9 cellular contexts compared by ENCODE assay signal in the genomic region with DNA sequence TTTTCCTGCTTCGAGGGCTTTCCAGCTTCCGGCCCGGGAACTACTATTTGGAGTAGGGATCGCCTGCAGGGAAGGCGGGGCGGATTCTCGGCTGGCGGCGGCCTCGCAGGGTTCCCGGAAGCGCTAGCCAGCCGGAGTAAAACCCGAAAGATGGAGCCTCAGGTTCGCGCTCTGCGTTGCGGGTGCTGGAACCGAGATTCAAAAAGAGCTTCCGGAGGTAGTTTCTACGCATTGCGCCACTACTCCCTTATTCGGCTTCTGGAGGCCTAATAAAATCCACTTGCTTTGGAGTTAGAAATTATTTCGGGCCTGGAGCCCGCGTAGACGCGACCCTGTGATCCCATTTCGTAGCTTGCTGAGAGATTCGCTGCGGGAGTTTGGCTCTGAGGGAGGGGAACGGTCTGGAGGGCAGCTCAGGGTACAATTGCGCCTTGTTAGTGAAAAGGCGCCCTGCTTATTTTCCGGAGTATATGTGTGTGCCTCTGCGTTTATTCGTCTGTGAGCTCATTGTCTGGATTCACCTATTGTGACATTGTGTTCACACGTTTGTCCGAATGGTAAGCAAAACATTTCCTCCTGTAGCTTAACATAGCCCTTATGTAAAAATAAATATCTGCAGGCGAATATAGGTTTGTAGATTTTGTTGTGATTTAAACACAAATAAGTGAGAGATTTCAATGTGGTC. TPM values are rescaled to one million over a fixed set of nuclear protein-coding genes. Genes with fewer than 3 reads are reported as not detected.
A peak's percentile ranks its signal among the peaks of the same experiment; 100 is the strongest.
DNase-seq lines count a peak whose midpoint lies in the region; ATAC-seq and TF ChIP-seq lines count a peak whose summit lies in the region.
"Had no signal": no experiment of that assay in that cellular context is flagged by ENCODE, and none has a peak within 500 bp of the region (broad histone marks: within the 10 kb centered on the region; RNA-seq: fewer than 3 reads in every experiment).

No MANE protein-coding gene starts in this region.

- no peaks in the 10 kb centered on the region for H3K9me3 Mint-ChIP-seq in activated CD8-positive, alpha-beta T cell treated with anti-CD3 and anti-CD28 coated beads, Interleukin-2, amount 10 ng/mL, durations not matched to agents 7 days and 5 days (ENCODE audit: insufficient read depth)

- no peak overlapping the region for H3K23ac ChIP-seq in mesenchymal stem cell (ENCODE audit: low read length in 2 of 2)

- no peak overlapping the region for H3K27ac Mint-ChIP-seq in activated CD8-positive, alpha-beta T cell treated with anti-CD3 and anti-CD28 coated beads, Interleukin-2, amount 10 ng/mL, durations not matched to agents 7 days and 5 days

- no peaks in the 10 kb centered on the region for H3K36me3 Mint-ChIP-seq in activated CD8-positive, alpha-beta T cell treated with anti-CD3 and anti-CD28 coated beads, Interleukin-2, amount 10 ng/mL, durations not matched to agents 7 days and 5 days (ENCODE audit: low read depth)

- H3K27ac ChIP-seq in mesenchymal stem cell (ENCODE audit: low read length, poor library complexity, severe bottlenecking): no peak overlapping the region
- H3K27ac ChIP-seq: neutrophil had no signal

- no peak for ATAC-seq in activated CD8-positive, alpha-beta T cell treated with anti-CD3 and anti-CD28 coated beads, Interleukin-2, amount 10 ng/mL, durations not matched to agents 7 days and 5 days
- no peak for ATAC-seq in HG02870 (IDR thresholded peaks at IDR 0.05; ENCODE audit: unreplicated experiment)
- no peak for ATAC-seq in HG03432 (IDR thresholded peaks at IDR 0.05; ENCODE audit: unreplicated experiment)

- H2AFZ ChIP-seq in mesenchymal stem cell (ENCODE audit: low read depth, low read length): peak overlapping the region; percentile 49

- H3K18ac ChIP-seq in mesenchymal stem cell (ENCODE audit: low read depth in 1 of 2, low read length in 2 of 2): peak overlapping the region; percentile 26 to 37

- H2BK12ac ChIP-seq in mesenchymal stem cell (ENCODE audit: low read length in 2 of 2): peak overlapping the region in 1 of 2 experiments; percentile 8

- H2BK5ac ChIP-seq in mesenchymal stem cell (ENCODE audit: low read depth, low read length, poor library complexity, severe bottlenecking): no peak overlapping the region

- peak overlapping the region; percentile 63 for H3K4me2 ChIP-seq in mesenchymal stem cell (ENCODE audit: low read length, poor library complexity, severe bottlenecking)

- TF ChIP-seq CTCF in BJ (IDR thresholded peaks at IDR 0.05; ENCODE audit: insufficient read depth, low read depth, low read length): no peak

- peaks cover 44% of the 10 kb centered on the region for H3K4me1 Mint-ChIP-seq in activated CD8-positive, alpha-beta T cell treated with anti-CD3 and anti-CD28 coated beads, Interleukin-2, amount 10 ng/mL, durations not matched to agents 7 days and 5 days (ENCODE audit: low read depth)

- H3K9ac ChIP-seq in mesenchymal stem cell (ENCODE audit: low read length): no peak overlapping the region

- CTCF ChIA-PET in BJ (lab: Yijun Ruan, JAX): interaction anchor here (0.6 to 10.4 kb wide), 47 partner anchors 9 to 309 kb away, joined by 3 to 152 read pairs (median 5); a partner anchor contains a TSS
- CTCF ChIA-PET in activated CD8-positive, alpha-beta T cell treated with anti-CD3 and anti-CD28 coated beads, Interleukin-2, amount 10 ng/mL, durations not matched to agents 7 days and 5 days (lab: Charles Lee): interaction anchor here (0.7 to 4.8 kb wide), 48 partner anchors 9 to 309 kb away, joined by 3 to 67 read pairs (median 6); a partner anchor contains a TSS

- H4K8ac ChIP-seq in mesenchymal stem cell (ENCODE audit: low read length): peak overlapping the region; percentile 29

- peaks cover under 1% of the 10 kb centered on the region for H3K9me3 ChIP-seq in mesenchymal stem cell (ENCODE audit: control insufficient read depth, low read length)
- H3K9me3 ChIP-seq: neutrophil had no signal

- no peak overlapping the region for H2AK5ac ChIP-seq in mesenchymal stem cell (ENCODE audit: low read length, severe bottlenecking)

- no peaks in the 10 kb centered on the region for H3K79me1 ChIP-seq in mesenchymal stem cell (replicated peaks; ENCODE audit: low read length, poor library complexity, severe bottlenecking)

- H3K36me3 ChIP-seq in BJ (ENCODE audit: control insufficient read depth, insufficient read depth, low read length): no peaks in the 10 kb centered on the region
- peaks cover 0 to 3% of the 10 kb centered on the region in 2 experiments for H3K36me3 ChIP-seq in mesenchymal stem cell (ENCODE audit: control insufficient read depth in 1 of 2, insufficient read depth in 2 of 2, low read depth in 1 of 2, low read length in 2 of 2)
- H3K36me3 ChIP-seq: neutrophil had no signal

- H3K27me3 Mint-ChIP-seq in activated CD8-positive, alpha-beta T cell treated with anti-CD3 and anti-CD28 coated beads, Interleukin-2, amount 10 ng/mL, durations not matched to agents 7 days and 5 days (ENCODE audit: low read depth): peaks cover 92% of the 10 kb centered on the region

- H3K4ac ChIP-seq in mesenchymal stem cell (ENCODE audit: low read depth in 1 of 2, low read length in 2 of 2): no peak overlapping the region

- H3K14ac ChIP-seq in mesenchymal stem cell (ENCODE audit: low read length in 2 of 2): no peak overlapping the region

- H3K27me3 ChIP-seq in BJ (ENCODE audit: control insufficient read depth, insufficient read depth, low read length) (peaks cover 68% of the 10 kb centered on the region), mesenchymal stem cell (ENCODE audit: control insufficient read depth in 1 of 2, insufficient read depth in 1 of 2, low read length in 2 of 2) (peaks cover 99 to 100% of the 10 kb centered on the region in 2 experiments)

- H2BK15ac ChIP-seq in mesenchymal stem cell (ENCODE audit: low read depth, poor library complexity, severe bottlenecking): no peak overlapping the region

- H3K4me3 Mint-ChIP-seq in activated CD8-positive, alpha-beta T cell treated with anti-CD3 and anti-CD28 coated beads, Interleukin-2, amount 10 ng/mL, durations not matched to agents 7 days and 5 days: peak overlapping the region; percentile 43

- 4% methylated on average over 36 of the region's 40 CpGs for WGBS in mesenchymal stem cell

- no peak overlapping the region for H2BK120ac ChIP-seq in mesenchymal stem cell (ENCODE audit: low read depth, low read length)

- DNase-seq in BJ (ENCODE audit: low read depth): no peak
- DNase-seq in GOT3 (lab: John Stamatoyannopoulos, UW): peak; percentile 19
- peak; percentile 45 for DNase-seq in activated CD8-positive, alpha-beta T cell treated with anti-CD3 and anti-CD28 coated beads, Interleukin-2, amount 10 ng/mL, durations not matched to agents 7 days and 5 days
- DNase-seq in mesenchymal stem cell: peak; percentile 33
- no peak for DNase-seq in ecto neural progenitor cell (ENCODE audit: low spot score)
- no peak for DNase-seq in T1000 (lab: John Stamatoyannopoulos, UW)

- H3K4me3 ChIP-seq in BJ (ENCODE audit: low read depth, low read length) (peak overlapping the region; percentile 24; the same call in 1 of the 2 replicates), mesenchymal stem cell (ENCODE audit: insufficient read depth in 1 of 2, low read depth in 1 of 2, low read length in 2 of 2) (peak overlapping the region in 1 of 2 experiments; percentile 23)

- POLR2A ChIA-PET in BJ (lab: Charles Lee): no interaction called here
- POLR2A ChIA-PET in activated CD8-positive, alpha-beta T cell treated with anti-CD3 and anti-CD28 coated beads, Interleukin-2, amount 10 ng/mL, durations not matched to agents 7 days and 5 days (lab: Charles Lee): interaction anchor here (0.6 kb wide), 1 partner anchor 26 kb away, joined by 4 read pairs; no protein-coding TSS in a partner anchor

- no peak overlapping the region for H4K91ac ChIP-seq in mesenchymal stem cell (ENCODE audit: low read length)

- H3K4me1 ChIP-seq in mesenchymal stem cell (ENCODE audit: control insufficient read depth, insufficient read depth, low read depth, low read length): peaks cover 31% of the 10 kb centered on the region

RNA-seq across cellular contexts. Expression of a gene that starts 0.7 kb away (rescaled TPM):
- 0.63 and 0.98 TPM in 2 replicates for polyA plus RNA-seq in BJ (2011; rRNA removed)
- not detected in 2 replicates for polyA minus RNA-seq in BJ (2011; rRNA and poly(A)+ RNA removed)
- not detected for total RNA-seq in activated CD8-positive, alpha-beta T cell treated with anti-CD3 and anti-CD28 coated beads, Interleukin-2, amount 10 ng/mL, durations not matched to agents 7 days and 5 days
- 1.5 TPM for polyA plus RNA-seq in mesenchymal stem cell (2013, experiment 1 of 2)
- 1.0 TPM for polyA plus RNA-seq in mesenchymal stem cell (2013, experiment 2 of 2)

RNA-seq across cellular contexts. Expression of a gene that starts 1.4 kb away (rescaled TPM):
- polyA plus RNA-seq in BJ (2011; rRNA removed): not detected in 2 replicates
- polyA minus RNA-seq in BJ (2011; rRNA and poly(A)+ RNA removed): not detected in 2 replicates
- not detected for total RNA-seq in activated CD8-positive, alpha-beta T cell treated with anti-CD3 and anti-CD28 coated beads, Interleukin-2, amount 10 ng/mL, durations not matched to agents 7 days and 5 days
- polyA plus RNA-seq in mesenchymal stem cell (2013, experiment 1 of 2): not detected
- not detected for polyA plus RNA-seq in mesenchymal stem cell (2013, experiment 2 of 2)

RNA-seq across cellular contexts. Expression of a gene that starts 4.9 kb away (rescaled TPM):
- 0.70 and 0.81 TPM in 2 replicates for polyA plus RNA-seq in BJ (2011; rRNA removed)
- 0.52 and 0.57 TPM in 2 replicates for polyA minus RNA-seq in BJ (2011; rRNA and poly(A)+ RNA removed)
- not detected for total RNA-seq in activated CD8-positive, alpha-beta T cell treated with anti-CD3 and anti-CD28 coated beads, Interleukin-2, amount 10 ng/mL, durations not matched to agents 7 days and 5 days
- polyA plus RNA-seq in mesenchymal stem cell (2013, experiment 1 of 2): 1.3 TPM
- 1.2 TPM for polyA plus RNA-seq in mesenchymal stem cell (2013, experiment 2 of 2)

Comparison
In these comparisons a context has a peak if more than half of its experiments do, and no peak if none do; other contexts are left out.
1. DNase-seq: peak in GOT3 (single experiment), activated CD8-positive, alpha-beta T cell treated with anti-CD3 and anti-CD28 coated beads, Interleukin-2, amount 10 ng/mL, durations not matched to agents 7 days and 5 days (single experiment) and mesenchymal stem cell (single experiment); none in BJ (single experiment), ecto neural progenitor cell (single experiment) and T1000 (single experiment).